12 cellular contexts compared by ENCODE assay signal in genomic region chr2:23594079-23594494, GRCh38.
DNase-seq lines count a peak whose midpoint lies in the region; TF ChIP-seq lines count a peak whose summit lies in the region.
"Had no signal": no experiment of that assay in that cellular context is flagged by ENCODE, and none has a peak within 500 bp of the region (broad histone marks: within the 10 kb centered on the region; RNA-seq: fewer than 3 reads in every experiment).

No MANE protein-coding gene starts in this region.

- H3F3A ChIP-seq in smooth muscle cell (ENCODE audit: low read depth) = no peaks in the 10 kb centered on the region

- H4K20me1 ChIP-seq in smooth muscle cell (ENCODE audit: low read depth) = no peaks in the 10 kb centered on the region

- no peak overlapping the region for H3K9ac ChIP-seq in smooth muscle cell (ENCODE audit: low read depth)

- no peaks in the 10 kb centered on the region for H3K27me3 ChIP-seq in smooth muscle cell (ENCODE audit: low read depth)
- H3K27me3 ChIP-seq: ascending aorta had no signal

- H3K36me3 ChIP-seq in smooth muscle cell (ENCODE audit: low read depth) = no peaks in the 10 kb centered on the region
- H3K36me3 ChIP-seq: ascending aorta had no signal

- peak overlapping the region; percentile 94 for H3K27ac ChIP-seq in smooth muscle cell (ENCODE audit: low read depth)
- H3K27ac ChIP-seq: ascending aorta had no signal

- no peak for TF ChIP-seq CTCF in LNCaP clone FGC (IDR thresholded peaks at IDR 0.05; ENCODE audit: control insufficient read depth, extremely low read depth, insufficient read depth)
- TF ChIP-seq CTCF in fibroblast of villous mesenchyme (IDR thresholded peaks at IDR 0.05; ENCODE audit: insufficient read depth, low read depth, low read length) = no peak
- no peak for TF ChIP-seq CTCF in smooth muscle cell (IDR thresholded peaks at IDR 0.05; ENCODE audit: borderline replicate concordance, insufficient read depth, poor library complexity, severe bottlenecking)

- H3K4me1 ChIP-seq in smooth muscle cell (ENCODE audit: low read depth) = peaks cover 21% of the 10 kb centered on the region

- H2AFZ ChIP-seq in smooth muscle cell (ENCODE audit: low read depth) = no peak overlapping the region

- DNase-seq in LNCaP clone FGC (ENCODE audit: low read depth) (peak; percentile 52), NCI-H2227 treated with DMSO at 0.1 percent for 48 hours (lab: John Stamatoyannopoulos, UW) (peak; percentile 68), fibroblast of villous mesenchyme (ENCODE audit: low read depth) (peak; percentile 28), smooth muscle cell (lab: John Stamatoyannopoulos, UW; ENCODE audit: unreplicated experiment) (no peak), ACHN (no peak), H4 (ENCODE audit: low spot score) (no peak)
- DNase-seq in effector CD4-positive, alpha-beta T cell = no peak
- DNase-seq: activated CD8-positive, alpha-beta memory T cell treated with anti-CD3 and anti-CD28 coated beads, Interleukin-2, amount 50 U/mL, for 48 hours; MM.1S; stimulated activated CD4-positive, alpha-beta T cell treated with anti-CD3 and anti-CD28 coated beads, Interleukin-12 subunit alpha, Interleukin-12 subunit beta, amount 100 ng/mL, for 4 hours; stimulated activated CD8-positive, alpha-beta memory T cell treated with anti-CD3 and anti-CD28 coated beads, Interleukin-4, amount 100 ng/mL, for 48 hours had no signal

- in situ Hi-C loops in ACHN (cut with HindIII; ENCODE audit: low pct_ligation_motif_present, low pct_unique_long_range_greater_than_20kb, low sequenced_read_pairs) = no loop called here

- WGBS in smooth muscle cell (ENCODE audit: low lambda C conversion rate) = 89% methylated on average over 18 of the region's 18 CpGs

- peak overlapping the region; percentile 24 for H3K4me3 ChIP-seq in LNCaP clone FGC (ENCODE audit: low read depth, low read length)
- H3K4me3 ChIP-seq in fibroblast of villous mesenchyme (ENCODE audit: low read depth, low read length) = no peak overlapping the region
- H3K4me3 ChIP-seq in smooth muscle cell = no peak overlapping the region
- H3K4me3 ChIP-seq: ascending aorta had no signal

- no peaks in the 10 kb centered on the region for H3K79me2 ChIP-seq in smooth muscle cell (ENCODE audit: low read depth)

- peak overlapping the region; percentile 43 for H3K4me2 ChIP-seq in smooth muscle cell

- H3K9me3 ChIP-seq in smooth muscle cell (replicated peaks; ENCODE audit: low read depth) = no peaks in the 10 kb centered on the region
- H3K9me3 ChIP-seq: ascending aorta had no signal

Comparison
In these comparisons a context has a peak if more than half of its experiments do, and no peak if none do; other contexts are left out.
1. DNase-seq: peak in LNCaP clone FGC (single experiment), NCI-H2227 treated with DMSO at 0.1 percent for 48 hours (single experiment) and fibroblast of villous mesenchyme (single experiment); none in smooth muscle cell (single experiment), ACHN (single experiment), H4 (single experiment) and effector CD4-positive, alpha-beta T cell (single experiment).